ENCODE assay signal across 26 cellular contexts in the genomic region with DNA sequence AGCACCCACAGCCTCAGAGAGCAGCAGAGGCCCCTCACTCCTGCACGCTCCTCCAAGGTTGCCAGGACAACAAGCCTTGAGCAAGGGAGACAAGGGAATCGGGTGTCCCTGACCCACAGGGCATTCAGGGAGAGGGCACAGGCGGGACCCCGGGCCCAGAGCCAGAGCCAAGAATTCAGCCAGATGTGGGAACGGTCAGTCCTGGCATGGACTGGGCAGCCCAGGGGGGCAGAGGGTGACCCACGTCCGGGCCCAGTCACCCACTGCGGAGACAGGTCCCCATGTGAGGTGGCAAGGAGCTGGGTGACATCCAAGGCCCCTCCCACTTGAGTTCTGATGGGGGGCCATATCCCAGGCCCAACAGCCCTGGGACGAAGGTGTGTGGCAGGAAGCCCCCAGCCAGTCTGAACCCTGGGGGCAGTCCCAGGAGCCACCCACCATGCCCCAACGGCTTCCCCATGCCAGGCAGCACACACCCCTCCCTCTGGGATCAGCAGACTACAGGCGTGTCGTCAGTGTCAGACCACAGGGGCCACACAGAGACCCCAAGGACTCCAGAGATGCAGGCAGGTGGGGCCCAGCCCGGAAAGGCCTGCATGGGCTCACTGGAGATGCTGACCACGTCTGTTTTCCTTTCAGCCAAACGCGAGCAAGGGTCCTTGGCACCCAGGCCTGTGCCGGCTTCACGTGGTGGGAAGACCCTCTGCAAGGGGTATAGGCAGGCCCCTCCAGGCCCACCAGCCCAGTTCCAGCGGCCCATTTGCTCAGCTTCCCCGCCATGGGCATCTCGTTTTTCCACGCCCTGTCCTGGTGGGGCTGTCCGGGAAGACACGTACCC. TPM values are rescaled to one million over a fixed set of nuclear protein-coding genes. Genes with fewer than 3 reads are reported as not detected.
"Had no signal": no experiment of that assay in that cellular context is flagged by ENCODE, and none has a peak within 500 bp of the region (broad histone marks: within the 10 kb centered on the region; RNA-seq: fewer than 3 reads in every experiment).

No MANE protein-coding gene starts in this region.

- ATAC-seq: esophagus mucosa; gastroesophageal sphincter; naive thymus-derived CD4-positive, alpha-beta T cell; sciatic nerve; stimulated activated memory B cell treated with anti-CD40 and anti-IgM and Interleukin-4, amounts not matched to agents 10 μg/mL and 1 μg/mL and 100 μg/mL, for 72 hours; upper lobe of right lung had no signal

- H3K9me3 ChIP-seq: gastroesophageal sphincter, left ventricle myocardium inferior, ovary, prostate gland, spleen, testis, tibial nerve, upper lobe of right lung, vagina had no signal

- H3K27me3 Mint-ChIP-seq: stimulated activated naive CD8-positive, alpha-beta T cell treated with anti-CD3 and anti-CD28 coated beads, Interleukin-15, Interleukin-2, amounts not matched to agents 100 ng/mL and 50 ng/mL, for 24 hours had no signal

- H3K27ac Mint-ChIP-seq: immature natural killer cell; naive thymus-derived CD4-positive, alpha-beta T cell; nephron progenitor cell; stimulated activated memory B cell treated with anti-CD40 and anti-IgM and Interleukin-4, amounts not matched to agents 10 μg/mL and 1 μg/mL and 100 μg/mL, for 72 hours; stimulated activated naive CD8-positive, alpha-beta T cell treated with anti-CD3 and anti-CD28 coated beads, Interleukin-15, Interleukin-2, amounts not matched to agents 100 ng/mL and 50 ng/mL, for 24 hours had no signal

- H3K4me1 ChIP-seq: gastroesophageal sphincter, left ventricle myocardium inferior, prostate gland, spleen, testis, tibial nerve, upper lobe of right lung, vagina had no signal

- H3K4me3 Mint-ChIP-seq: immature natural killer cell; naive thymus-derived CD4-positive, alpha-beta T cell; nephron progenitor cell; stimulated activated memory B cell treated with anti-CD40 and anti-IgM and Interleukin-4, amounts not matched to agents 10 μg/mL and 1 μg/mL and 100 μg/mL, for 72 hours; stimulated activated naive CD8-positive, alpha-beta T cell treated with anti-CD3 and anti-CD28 coated beads, Interleukin-15, Interleukin-2, amounts not matched to agents 100 ng/mL and 50 ng/mL, for 24 hours had no signal

- H3K9me3 Mint-ChIP-seq: immature natural killer cell; naive thymus-derived CD4-positive, alpha-beta T cell; nephron progenitor cell; stimulated activated memory B cell treated with anti-CD40 and anti-IgM and Interleukin-4, amounts not matched to agents 10 μg/mL and 1 μg/mL and 100 μg/mL, for 72 hours; stimulated activated naive CD8-positive, alpha-beta T cell treated with anti-CD3 and anti-CD28 coated beads, Interleukin-15, Interleukin-2, amounts not matched to agents 100 ng/mL and 50 ng/mL, for 24 hours had no signal

- H3K4me1 Mint-ChIP-seq: immature natural killer cell; naive thymus-derived CD4-positive, alpha-beta T cell had no signal

- H3K4me3 ChIP-seq: dorsolateral prefrontal cortex, gastroesophageal sphincter, left ventricle myocardium inferior, ovary, prostate gland, spleen, testis, tibial nerve, upper lobe of right lung, vagina had no signal

- H3K27ac ChIP-seq: dorsolateral prefrontal cortex, gastroesophageal sphincter, left ventricle myocardium inferior, ovary, prostate gland, spleen, testis, tibial nerve, upper lobe of right lung, vagina had no signal

- H3K27me3 ChIP-seq: dorsolateral prefrontal cortex, gastroesophageal sphincter, ovary, spleen, testis, tibial nerve, upper lobe of right lung, vagina had no signal

- H3K36me3 Mint-ChIP-seq: immature natural killer cell; naive thymus-derived CD4-positive, alpha-beta T cell; stimulated activated memory B cell treated with anti-CD40 and anti-IgM and Interleukin-4, amounts not matched to agents 10 μg/mL and 1 μg/mL and 100 μg/mL, for 72 hours had no signal

- H3K36me3 ChIP-seq: gastroesophageal sphincter, left ventricle myocardium inferior, ovary, prostate gland, spleen, tibial nerve, upper lobe of right lung, vagina had no signal

- DNase-seq: cortex of kidney; dorsolateral prefrontal cortex; effector memory CD4-positive, alpha-beta T cell; foreskin fibroblast; glutamatergic neuron; immature natural killer cell; left ventricle myocardium inferior; mammary epithelial cell; naive thymus-derived CD4-positive, alpha-beta T cell; nephron progenitor cell; ovary; spleen; stimulated activated CD4-positive, alpha-beta T cell treated with anti-CD3 and anti-CD28 coated beads, Interleukin-15, amount 100 ng/mL, for 24 hours; stimulated activated CD4-positive, alpha-beta T cell treated with anti-CD3 and anti-CD28 coated beads, Interleukin-1b, Interleukin-23, amount 100 ng/mL, for 48 hours; stimulated activated CD4-positive, alpha-beta T cell treated with anti-CD3 and anti-CD28 coated beads, Interleukin-4, amount 100 ng/mL, for 24 hours; testis; upper lobe of right lung had no signal

RNA-seq across cellular contexts. Expression of gene USP6, which starts 23.0 kb away (rescaled TPM):
- total RNA-seq: esophagus mucosa had no signal
- polyA plus RNA-seq: keratinocyte, mammary epithelial cell had no signal
